Comparison of ENCODE assay signal across 13 cellular contexts in the genomic region with DNA sequence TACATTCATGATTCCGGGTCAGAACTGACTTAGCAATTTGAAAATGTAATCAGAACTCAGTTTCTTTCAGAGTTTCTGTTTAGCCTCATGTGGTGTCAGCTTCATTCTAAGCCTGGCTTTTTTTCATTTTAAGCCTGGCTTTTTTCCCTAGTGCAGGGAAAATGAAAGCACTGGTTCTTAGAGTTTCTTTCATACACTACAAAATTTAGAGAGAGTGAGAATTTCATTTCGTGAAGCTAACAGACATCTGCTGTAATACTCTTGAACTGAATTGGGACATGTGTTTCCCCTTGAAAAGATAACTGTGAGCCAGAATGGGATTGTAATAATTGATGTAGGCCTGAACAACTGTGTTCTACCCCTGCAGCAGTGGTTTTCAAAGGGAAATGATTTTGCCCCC.
DNase-seq lines count a peak whose midpoint lies in the region; ATAC-seq and TF ChIP-seq lines count a peak whose summit lies in the region.
"Had no signal": no experiment of that assay in that cellular context is flagged by ENCODE, and none has a peak within 500 bp of the region (broad histone marks: within the 10 kb centered on the region; RNA-seq: fewer than 3 reads in every experiment).

No MANE protein-coding gene starts in this region.

- TF ChIP-seq CTCF in PC-9 (conservative IDR thresholded peaks at IDR 0.05), result no peak
- no peak for TF ChIP-seq CTCF in chondrocyte (IDR thresholded peaks at IDR 0.05)

- intact Hi-C loops in PC-9 (cut with micrococcal nuclease; ENCODE audit: unreplicated experiment), result no loop called here

- H3K27me3 Mint-ChIP-seq in chondrocyte (ENCODE audit: low read depth), result no peaks in the 10 kb centered on the region

- ATAC-seq in GM18499 (IDR thresholded peaks at IDR 0.05; ENCODE audit: insufficient read depth, unreplicated experiment) (peak; percentile 29), GM21360 (IDR thresholded peaks at IDR 0.05; ENCODE audit: unreplicated experiment) (peak; percentile 48), HG02943 (IDR thresholded peaks at IDR 0.05; ENCODE audit: low read depth, unreplicated experiment) (peak; percentile 54)

- H3K27me3 ChIP-seq in PC-9 (ENCODE audit: insufficient read depth, low read depth), result no peaks in the 10 kb centered on the region

- H3K27ac Mint-ChIP-seq in chondrocyte (ENCODE audit: unreplicated experiment), result no peak overlapping the region

- no TSS peak for BruUV-seq in PC-9 (replicated peaks; lab: Mats Ljungman, UMichigan)

- no peaks in the 10 kb centered on the region; the same call in 1 of the 2 replicates for H3K36me3 ChIP-seq in PC-9 (ENCODE audit: low read depth)

- peaks cover 3% of the 10 kb centered on the region; the same call in 1 of the 2 replicates for H3K9me3 ChIP-seq in PC-9 (ENCODE audit: insufficient read depth, low read depth)

- peaks cover 4% of the 10 kb centered on the region; the same call in 1 of the 2 replicates for H3K9me2 ChIP-seq in PC-9 (ENCODE audit: insufficient read depth)

- H3K4me3 ChIP-seq in PC-9, result no peak overlapping the region

- no peaks in the 10 kb centered on the region for H3K79me2 ChIP-seq in PC-9 (ENCODE audit: low read depth)

- DNase-seq in PC-9 (no peak), putamen (ENCODE audit: low spot score) (no peak), NCI-H1092 treated with DMSO at 0.1 percent for 48 hours (lab: John Stamatoyannopoulos, UW) (no peak), chondrocyte (ENCODE audit: low spot score) (no peak)
- DNase-seq in activated CD8-positive, alpha-beta memory T cell treated with anti-CD3 and anti-CD28 coated beads for 24 hours, result no peak
- DNase-seq: AML-193, GDM1, NCI-H1048, NCI-H774, posterior cingulate gyrus had no signal

- H3K4me1 Mint-ChIP-seq in chondrocyte (ENCODE audit: low read depth), result no peaks in the 10 kb centered on the region

- no peak overlapping the region for H3K27ac ChIP-seq in PC-9

- no peak overlapping the region for H3K4me3 Mint-ChIP-seq in chondrocyte (ENCODE audit: unreplicated experiment)

- H3K4me1 ChIP-seq in PC-9 (replicated peaks; ENCODE audit: insufficient read depth), result no peaks in the 10 kb centered on the region

- no peaks in the 10 kb centered on the region for H3K36me3 Mint-ChIP-seq in chondrocyte (ENCODE audit: low read depth)

- H3K4me2 ChIP-seq in PC-9, result no peak overlapping the region

- H4K20me1 ChIP-seq in PC-9 (ENCODE audit: insufficient read depth), result no peaks in the 10 kb centered on the region

- CTCF ChIA-PET in PC-9 (lab: Charles Lee), result no interaction called here

- POLR2A ChIA-PET in PC-9 (lab: Charles Lee; ENCODE audit: unreplicated experiment), result no interaction called here

- H2AFZ ChIP-seq in PC-9, result peak overlapping the region; percentile 23; the same call in 1 of the 2 replicates

- H3F3A ChIP-seq in PC-9 (ENCODE audit: insufficient read depth, low read depth), result no peaks in the 10 kb centered on the region

- peaks cover 13% of the 10 kb centered on the region for H3K9me3 Mint-ChIP-seq in chondrocyte (ENCODE audit: low read depth)
